Comparison of ENCODE assay signal across 16 cellular contexts in the genomic region with DNA sequence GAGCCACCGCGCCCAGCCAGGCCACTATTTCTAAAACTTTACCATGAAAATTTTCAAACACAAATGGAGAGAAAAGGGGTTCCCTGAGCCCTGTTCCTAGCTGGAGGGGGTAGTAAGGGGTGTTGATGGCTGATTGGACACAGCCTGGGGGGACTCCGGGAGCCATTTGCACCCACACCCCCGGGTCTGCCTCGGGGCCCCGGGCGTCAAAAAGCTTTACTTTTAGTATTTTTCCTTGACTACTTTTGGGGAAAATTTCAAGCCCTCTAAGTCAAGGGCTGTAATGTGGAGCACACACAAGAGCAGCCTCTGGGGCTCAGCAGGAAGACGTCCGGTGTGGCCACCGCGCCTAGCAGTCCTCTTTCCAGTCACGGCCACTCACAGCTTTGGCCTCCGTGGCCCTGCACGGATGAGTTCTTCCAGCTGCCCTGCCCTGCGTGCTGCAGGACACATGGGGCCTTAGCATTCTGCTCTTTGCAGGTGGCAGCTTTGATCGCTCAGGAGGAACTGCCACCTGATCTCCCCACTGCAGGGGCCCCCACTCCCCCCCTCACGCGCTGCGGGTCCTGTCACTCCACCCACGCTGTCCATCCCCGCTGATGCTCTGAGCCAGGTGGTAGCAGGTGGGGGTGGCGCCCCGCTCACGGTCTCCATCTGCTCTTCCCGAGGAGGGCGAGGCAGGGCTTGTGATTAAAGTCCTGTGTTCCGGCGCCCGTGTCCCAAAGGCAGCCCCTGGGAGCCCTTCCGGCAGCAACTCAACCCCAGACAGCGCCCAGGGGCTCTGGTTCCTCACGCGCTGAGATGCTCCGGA. TPM values are rescaled to one million over a fixed set of nuclear protein-coding genes. Genes with fewer than 3 reads are reported as not detected.
A peak's percentile ranks its signal among the peaks of the same experiment; 100 is the strongest.
DNase-seq lines count a peak whose midpoint lies in the region; ATAC-seq, FAIRE-seq and TF ChIP-seq lines count a peak whose summit lies in the region.
"Had no signal": no experiment of that assay in that cellular context is flagged by ENCODE, and none has a peak within 500 bp of the region (broad histone marks: within the 10 kb centered on the region; RNA-seq: fewer than 3 reads in every experiment).

No MANE protein-coding gene starts in this region.

- H3K4me3 ChIP-seq in HepG2 (replicated peaks in 1 of 3; ENCODE audit: insufficient read depth in 1 of 3, low read depth in 2 of 3, low read length in 3 of 3) (no peak overlapping the region), right lobe of liver (no peak overlapping the region), kidney (ENCODE audit: low read length in 2 of 2) (no peak overlapping the region)
- H3K4me3 ChIP-seq: breast epithelium had no signal

- BruUV-seq in HepG2 (replicated peaks; lab: Mats Ljungman, UMichigan), result no TSS peak

- H3K4me1 ChIP-seq in HepG2 (ENCODE audit: insufficient read depth, low read length) (no peaks in the 10 kb centered on the region), right lobe of liver (no peaks in the 10 kb centered on the region), kidney (ENCODE audit: control insufficient read depth in 1 of 2, insufficient read depth in 1 of 2, low read depth in 1 of 2, low read length in 2 of 2) (no peaks in the 10 kb centered on the region)
- H3K4me1 ChIP-seq: breast epithelium had no signal

- H3K36me3 ChIP-seq in HepG2 (replicated peaks in 1 of 2; ENCODE audit: control insufficient read depth in 1 of 2, insufficient read depth in 2 of 2, low read length in 2 of 2), result peaks cover 17 to 29% of the 10 kb centered on the region in 2 experiments; a peak in 4 of 5 replicates
- peaks cover 0 to 19% (median 8%) of the 10 kb centered on the region in 4 donors for H3K36me3 ChIP-seq in right lobe of liver
- peaks cover 14 to 16% of the 10 kb centered on the region in 2 donors for H3K36me3 ChIP-seq in kidney (ENCODE audit: control insufficient read depth in 1 of 2, insufficient read depth in 2 of 2, low read length in 2 of 2)

- WGBS in HepG2 (ENCODE audit: low lambda C conversion rate), result 98% methylated on average over 28 of the region's 34 CpGs
- WGBS in right lobe of liver (ENCODE audit: insufficient coverage, low coverage, low lambda C conversion rate, missing lambda C conversion rate), result 95% methylated on average over 17 of the region's 34 CpGs

- H2AFZ ChIP-seq in HepG2 (ENCODE audit: low read length), result no peak overlapping the region
- H2AFZ ChIP-seq: parathyroid adenoma had no signal

- H3K9ac ChIP-seq in HepG2 (ENCODE audit: insufficient read depth, low read depth, low read length) (no peak overlapping the region), kidney (ENCODE audit: low read length in 2 of 2) (no peak overlapping the region)
- H3K9ac ChIP-seq: parathyroid adenoma had no signal

- TF ChIP-seq EP300 in HepG2 (IDR thresholded peaks at IDR 0.05; ENCODE audit: low read depth in 2 of 2, low read length in 2 of 2), result no peak
- no peak for TF ChIP-seq EP300 in HepG2 (CRISPR knock-in tag; IDR thresholded peaks at IDR 0.05; ENCODE audit: borderline replicate concordance)

- H3K79me2 ChIP-seq in HepG2 (ENCODE audit: insufficient read depth, low read length), result no peaks in the 10 kb centered on the region
- H3K79me2 ChIP-seq: parathyroid adenoma had no signal

- intact Hi-C loops in HepG2 (cut with micrococcal nuclease; ENCODE audit: unreplicated experiment) (no loop called here), right lobe of liver (cut with DNase I) (no loop called here), kidney (cut with DNase I) (no loop called here)

- in situ Hi-C loops in HepG2 (cut with HindIII; ENCODE audit: extremely low pct_ligation_motif_present, low pct_unique_long_range_greater_than_20kb), result no loop called here

- CTCF ChIA-PET in HepG2 (lab: Yijun Ruan, JAX; ENCODE audit: low intra/inter-chr PET ratio, low total read pairs), result no interaction called here

- peak in 1 of 2 experiments; percentile 25; a peak in 1 of 4 replicates for TF ChIP-seq POLR2A in HepG2 (IDR thresholded peaks at IDR 0.05; ENCODE audit: insufficient read depth in 1 of 2, low read depth in 2 of 2, low read length in 2 of 2)
- TF ChIP-seq POLR2A in right lobe of liver (IDR thresholded peaks at IDR 0.05), result no peak

- no peak for FAIRE-seq in HepG2 (lab: Jason Lieb, UNC)
- no peak for FAIRE-seq in kidney (lab: Jason Lieb, UNC)
- FAIRE-seq: frontal cortex had no signal

- H3K27me3 ChIP-seq in HepG2 (ENCODE audit: control insufficient read depth in 1 of 2, insufficient read depth in 2 of 2, low read length in 2 of 2), result no peaks in the 10 kb centered on the region
- no peaks in the 10 kb centered on the region for H3K27me3 ChIP-seq in right lobe of liver
- H3K27me3 ChIP-seq: breast epithelium had no signal

- H3K9me3 ChIP-seq in HepG2 (ENCODE audit: low read length) (no peaks in the 10 kb centered on the region), right lobe of liver (no peaks in the 10 kb centered on the region), kidney (ENCODE audit: control insufficient read depth in 1 of 2, low read length in 2 of 2) (no peaks in the 10 kb centered on the region)
- H3K9me3 ChIP-seq: breast epithelium had no signal

- no peak for DNase-seq in HepG2 (ENCODE audit: low spot score)
- DNase-seq in right lobe of liver, result no peak
- peak; percentile 69 for DNase-seq in NCI-H69 (lab: John Stamatoyannopoulos, UW)
- DNase-seq in kidney, result peak; percentile 79
- no peak for DNase-seq in activated effector memory CD4-positive, alpha-beta T cell treated with Interleukin-2 at 50 U/mL for 16 hours
- DNase-seq: activated naive CD4-positive, alpha-beta T cell treated with Interleukin-2 at 50 U/mL for 16 hours; DMS79; HFFc6; NCI-H1930; stimulated activated CD4-positive, alpha-beta T cell treated with anti-CD3 and anti-CD28 coated beads, Interleukin-12 subunit alpha, Interleukin-12 subunit beta, amount 100 ng/mL, for 4 hours had no signal

- no peak overlapping the region for H3K4me2 ChIP-seq in HepG2 (ENCODE audit: low read depth, low read length)

- no peak for TF ChIP-seq CTCF in HepG2 (CRISPR knock-in tag; IDR thresholded peaks at IDR 0.05)
- no peak for TF ChIP-seq CTCF in right lobe of liver (IDR thresholded peaks at IDR 0.05)
- TF ChIP-seq CTCF in kidney (IDR thresholded peaks at IDR 0.05; ENCODE audit: borderline replicate concordance, extremely low read depth, insufficient read depth), result no peak

- H3K27ac ChIP-seq in HepG2 (ENCODE audit: extremely low read length, insufficient read depth, low read length) (no peak overlapping the region), right lobe of liver (no peak overlapping the region), kidney (ENCODE audit: low read depth in 2 of 2, low read length in 2 of 2) (no peak overlapping the region)
- H3K27ac ChIP-seq: breast epithelium, parathyroid adenoma had no signal

- H4K20me1 ChIP-seq in HepG2 (ENCODE audit: insufficient read depth, low read length), result no peaks in the 10 kb centered on the region

- POLR2A ChIA-PET in HepG2 (lab: Yijun Ruan, JAX), result no interaction called here

- ATAC-seq in HepG2 (no peak), right lobe of liver (no peak), GM21737 (IDR thresholded peaks at IDR 0.05; ENCODE audit: unreplicated experiment) (no peak), GM21381 (IDR thresholded peaks at IDR 0.05; ENCODE audit: unreplicated experiment) (no peak), GM21447 (IDR thresholded peaks at IDR 0.05; ENCODE audit: unreplicated experiment) (no peak)

- TF ChIP-seq RAD21 in HepG2 (CRISPR knock-in tag; IDR thresholded peaks at IDR 0.05), result no peak

RNA-seq across cellular contexts. Expression of gene RNH1, which starts 14.4 kb away (rescaled TPM):
- total RNA-seq in HepG2 (2016; rRNA removed; fragmentation: Illumina TruSeq; extraction: Trizol), result 74.1 and 81.3 TPM in 2 replicates
- total RNA-seq in HepG2 (2016; cell fraction: cytosol; rRNA removed; fragmentation: Illumina TruSeq; extraction: Trizol; ENCODE audit: low read depth), result 28.3 and 31.4 TPM in 2 replicates
- total RNA-seq in HepG2 (2016; cell fraction: insoluble cytoplasmic fraction; rRNA removed; fragmentation: Illumina TruSeq; extraction: Trizol), result 73.0 and 77.2 TPM in 2 replicates
- 30.6 and 37.6 TPM in 2 replicates for total RNA-seq in HepG2 (2016; cell fraction: membrane; rRNA removed; fragmentation: Illumina TruSeq; extraction: Trizol)
- 39.1 and 43.2 TPM in 2 replicates for total RNA-seq in HepG2 (2016; cell fraction: nucleus; rRNA removed; fragmentation: Illumina TruSeq; extraction: Trizol)
- polyA plus RNA-seq in HepG2 (2011; rRNA removed), result 36.0 and 51.4 TPM in 2 replicates
- 30.1 and 56.0 TPM in 2 replicates for polyA plus RNA-seq in HepG2 (2011; cell fraction: cytosol; rRNA removed)
- polyA plus RNA-seq in HepG2 (2011; cell fraction: nucleus; rRNA removed), result 135 and 166 TPM in 2 replicates
- 42.4 and 61.5 TPM in 2 replicates for polyA plus RNA-seq in HepG2 (2012)
- polyA plus RNA-seq in HepG2 (2016; cell fraction: cytosol; fragmentation: Illumina TruSeq; extraction: Trizol; ENCODE audit: low read depth), result 14.2 and 15.8 TPM in 2 replicates
- polyA plus RNA-seq in HepG2 (2016; cell fraction: insoluble cytoplasmic fraction; fragmentation: Illumina TruSeq; extraction: Trizol; ENCODE audit: low read depth), result 62.8 and 84.3 TPM in 2 replicates
- 21.1 and 22.9 TPM in 2 replicates for polyA plus RNA-seq in HepG2 (2016; cell fraction: membrane; fragmentation: Illumina TruSeq; extraction: Trizol; ENCODE audit: low read depth)
- 61.8 and 67.0 TPM in 2 replicates for polyA plus RNA-seq in HepG2 (2016; cell fraction: nucleus; fragmentation: Illumina TruSeq; extraction: Trizol; ENCODE audit: insufficient read depth, low read depth)
- polyA minus RNA-seq in HepG2 (2011; rRNA and poly(A)+ RNA removed; ENCODE audit: low replicate concordance), result 72.2 and 124 TPM in 2 replicates
- 42.7 and 46.3 TPM in 2 replicates for polyA minus RNA-seq in HepG2 (2011; cell fraction: cytosol; rRNA and poly(A)+ RNA removed)
- 49.1 and 49.3 TPM in 2 replicates for polyA minus RNA-seq in HepG2 (2011; cell fraction: nucleus; rRNA and poly(A)+ RNA removed)
- 100 to 1,000 TPM in 2 of 6 experiments, 10 to 100 TPM in 4; 66.4 to 135 (median 76.2) TPM for total RNA-seq in right lobe of liver
- 191 TPM for total RNA-seq in kidney
- 171 TPM for polyA plus RNA-seq in kidney (ENCODE audit: insufficient read depth, low read depth, low replicate concordance)

RNA-seq across cellular contexts. Expression of gene PTDSS2, which starts 42.5 kb away (rescaled TPM):
- 11.3 and 21.7 TPM in 2 replicates for total RNA-seq in HepG2 (2016; rRNA removed; fragmentation: Illumina TruSeq; extraction: Trizol)
- total RNA-seq in HepG2 (2016; cell fraction: cytosol; rRNA removed; fragmentation: Illumina TruSeq; extraction: Trizol; ENCODE audit: low read depth), result 5.6 and 7.0 TPM in 2 replicates
- total RNA-seq in HepG2 (2016; cell fraction: insoluble cytoplasmic fraction; rRNA removed; fragmentation: Illumina TruSeq; extraction: Trizol), result 8.4 and 25.4 TPM in 2 replicates
- total RNA-seq in HepG2 (2016; cell fraction: membrane; rRNA removed; fragmentation: Illumina TruSeq; extraction: Trizol), result 10.9 and 11.3 TPM in 2 replicates
- 23.2 and 23.3 TPM in 2 replicates for total RNA-seq in HepG2 (2016; cell fraction: nucleus; rRNA removed; fragmentation: Illumina TruSeq; extraction: Trizol)
- 26.4 and 37.6 TPM in 2 replicates for polyA plus RNA-seq in HepG2 (2011; rRNA removed)
- 28.3 and 34.4 TPM in 2 replicates for polyA plus RNA-seq in HepG2 (2011; cell fraction: cytosol; rRNA removed)
- 151 and 168 TPM in 2 replicates for polyA plus RNA-seq in HepG2 (2011; cell fraction: nucleus; rRNA removed)
- 19.9 and 35.5 TPM in 2 replicates for polyA plus RNA-seq in HepG2 (2012)
- polyA plus RNA-seq in HepG2 (2016; cell fraction: cytosol; fragmentation: Illumina TruSeq; extraction: Trizol; ENCODE audit: low read depth), result 5.4 and 6.0 TPM in 2 replicates
- 11.4 and 12.9 TPM in 2 replicates for polyA plus RNA-seq in HepG2 (2016; cell fraction: insoluble cytoplasmic fraction; fragmentation: Illumina TruSeq; extraction: Trizol; ENCODE audit: low read depth)
- polyA plus RNA-seq in HepG2 (2016; cell fraction: membrane; fragmentation: Illumina TruSeq; extraction: Trizol; ENCODE audit: low read depth), result 9.5 and 10.3 TPM in 2 replicates
- polyA plus RNA-seq in HepG2 (2016; cell fraction: nucleus; fragmentation: Illumina TruSeq; extraction: Trizol; ENCODE audit: insufficient read depth, low read depth), result 59.3 and 60.5 TPM in 2 replicates
- 43.0 and 66.5 TPM in 2 replicates for polyA minus RNA-seq in HepG2 (2011; rRNA and poly(A)+ RNA removed; ENCODE audit: low replicate concordance)
- 20.3 and 23.7 TPM in 2 replicates for polyA minus RNA-seq in HepG2 (2011; cell fraction: cytosol; rRNA and poly(A)+ RNA removed)
- polyA minus RNA-seq in HepG2 (2011; cell fraction: nucleus; rRNA and poly(A)+ RNA removed), result 28.6 and 30.4 TPM in 2 replicates
- 10 to 100 TPM in 4 of 6 experiments, 1 to 10 TPM in 2; 8.4 to 21.9 (median 11.4) TPM for total RNA-seq in right lobe of liver
- total RNA-seq in kidney, result 28.5 TPM
- polyA plus RNA-seq in kidney (ENCODE audit: insufficient read depth, low read depth, low replicate concordance), result 37.7 TPM

RNA-seq across cellular contexts. Expression of gene HRAS, which starts 42.8 kb away (rescaled TPM):
- total RNA-seq in HepG2 (2016; rRNA removed; fragmentation: Illumina TruSeq; extraction: Trizol), result 47.5 and 50.0 TPM in 2 replicates
- 97.1 and 126 TPM in 2 replicates for total RNA-seq in HepG2 (2016; cell fraction: cytosol; rRNA removed; fragmentation: Illumina TruSeq; extraction: Trizol; ENCODE audit: low read depth)
- total RNA-seq in HepG2 (2016; cell fraction: insoluble cytoplasmic fraction; rRNA removed; fragmentation: Illumina TruSeq; extraction: Trizol), result 35.7 and 53.4 TPM in 2 replicates
- 106 and 128 TPM in 2 replicates for total RNA-seq in HepG2 (2016; cell fraction: membrane; rRNA removed; fragmentation: Illumina TruSeq; extraction: Trizol)
- total RNA-seq in HepG2 (2016; cell fraction: nucleus; rRNA removed; fragmentation: Illumina TruSeq; extraction: Trizol), result 23.1 and 23.7 TPM in 2 replicates
- polyA plus RNA-seq in HepG2 (2011; rRNA removed), result 32.9 TPM in 2 replicates
- 29.5 and 42.1 TPM in 2 replicates for polyA plus RNA-seq in HepG2 (2011; cell fraction: cytosol; rRNA removed)
- 62.4 and 65.1 TPM in 2 replicates for polyA plus RNA-seq in HepG2 (2011; cell fraction: nucleus; rRNA removed)
- 15.4 and 32.7 TPM in 2 replicates for polyA plus RNA-seq in HepG2 (2012)
- 120 and 151 TPM in 2 replicates for polyA plus RNA-seq in HepG2 (2016; cell fraction: cytosol; fragmentation: Illumina TruSeq; extraction: Trizol; ENCODE audit: low read depth)
- polyA plus RNA-seq in HepG2 (2016; cell fraction: insoluble cytoplasmic fraction; fragmentation: Illumina TruSeq; extraction: Trizol; ENCODE audit: low read depth), result 33.8 and 38.7 TPM in 2 replicates
- polyA plus RNA-seq in HepG2 (2016; cell fraction: membrane; fragmentation: Illumina TruSeq; extraction: Trizol; ENCODE audit: low read depth), result 96.2 and 121 TPM in 2 replicates
- 47.3 and 47.4 TPM in 2 replicates for polyA plus RNA-seq in HepG2 (2016; cell fraction: nucleus; fragmentation: Illumina TruSeq; extraction: Trizol; ENCODE audit: insufficient read depth, low read depth)
- polyA minus RNA-seq in HepG2 (2011; rRNA and poly(A)+ RNA removed; ENCODE audit: low replicate concordance), result 29.8 and 71.6 TPM in 2 replicates
- polyA minus RNA-seq in HepG2 (2011; cell fraction: cytosol; rRNA and poly(A)+ RNA removed), result 8.5 and 9.0 TPM in 2 replicates
- polyA minus RNA-seq in HepG2 (2011; cell fraction: nucleus; rRNA and poly(A)+ RNA removed), result 5.8 and 11.4 TPM in 2 replicates
- 10 to 100 TPM in 5 of 6 experiments, 1 to 10 TPM in 1; 7.6 to 20.9 (median 14.8) TPM for total RNA-seq in right lobe of liver
- 66.1 TPM for total RNA-seq in kidney
- 100 TPM for polyA plus RNA-seq in kidney (ENCODE audit: insufficient read depth, low read depth, low replicate concordance)

RNA-seq across cellular contexts. Expression of gene LRRC56, which starts 44.7 kb away (rescaled TPM):
- total RNA-seq in HepG2 (2016; rRNA removed; fragmentation: Illumina TruSeq; extraction: Trizol) (0.08 and 0.11 TPM in 2 replicates), right lobe of liver (1 to 10 TPM in 1 of 6 experiments, under 1 TPM in 4, not detected in 1; 0.12 to 1.1 (median 0.71) TPM), kidney (7.7 TPM)
- 0.10 TPM in 1 of 2 replicates, not detected in the other for total RNA-seq in HepG2 (2016; cell fraction: cytosol; rRNA removed; fragmentation: Illumina TruSeq; extraction: Trizol; ENCODE audit: low read depth)
- 0.09 TPM in 2 replicates for total RNA-seq in HepG2 (2016; cell fraction: insoluble cytoplasmic fraction; rRNA removed; fragmentation: Illumina TruSeq; extraction: Trizol)
- 0.06 and 0.07 TPM in 2 replicates for total RNA-seq in HepG2 (2016; cell fraction: membrane; rRNA removed; fragmentation: Illumina TruSeq; extraction: Trizol)
- total RNA-seq in HepG2 (2016; cell fraction: nucleus; rRNA removed; fragmentation: Illumina TruSeq; extraction: Trizol), result not detected in 2 replicates
- polyA plus RNA-seq in HepG2 (2011; rRNA removed) (0.29 and 0.46 TPM in 2 replicates), kidney (ENCODE audit: insufficient read depth, low read depth, low replicate concordance) (1.2 TPM)
- 0.21 and 0.22 TPM in 2 replicates for polyA plus RNA-seq in HepG2 (2011; cell fraction: cytosol; rRNA removed)
- 3.4 and 3.8 TPM in 2 replicates for polyA plus RNA-seq in HepG2 (2011; cell fraction: nucleus; rRNA removed)
- polyA plus RNA-seq in HepG2 (2012), result 0.34 and 0.59 TPM in 2 replicates
- 0.05 TPM in 1 of 2 replicates, not detected in the other for polyA plus RNA-seq in HepG2 (2016; cell fraction: cytosol; fragmentation: Illumina TruSeq; extraction: Trizol; ENCODE audit: low read depth)
- 0.19 TPM in 1 of 2 replicates, not detected in the other for polyA plus RNA-seq in HepG2 (2016; cell fraction: insoluble cytoplasmic fraction; fragmentation: Illumina TruSeq; extraction: Trizol; ENCODE audit: low read depth)
- 0.10 TPM in 1 of 2 replicates, not detected in the other for polyA plus RNA-seq in HepG2 (2016; cell fraction: membrane; fragmentation: Illumina TruSeq; extraction: Trizol; ENCODE audit: low read depth)
- 0.37 and 0.44 TPM in 2 replicates for polyA plus RNA-seq in HepG2 (2016; cell fraction: nucleus; fragmentation: Illumina TruSeq; extraction: Trizol; ENCODE audit: insufficient read depth, low read depth)
- polyA minus RNA-seq in HepG2 (2011; rRNA and poly(A)+ RNA removed; ENCODE audit: low replicate concordance), result 0.20 and 0.56 TPM in 2 replicates
- 0.30 TPM in 1 of 2 replicates, not detected in the other for polyA minus RNA-seq in HepG2 (2011; cell fraction: cytosol; rRNA and poly(A)+ RNA removed)
- 0.37 and 0.64 TPM in 2 replicates for polyA minus RNA-seq in HepG2 (2011; cell fraction: nucleus; rRNA and poly(A)+ RNA removed)

RNA-seq across cellular contexts. Expression of gene ANO9, which starts 50.8 kb away (rescaled TPM):
- total RNA-seq in HepG2 (2016; rRNA removed; fragmentation: Illumina TruSeq; extraction: Trizol) (1.5 and 8.9 TPM in 2 replicates), right lobe of liver (1 to 10 TPM in 1 of 6 experiments, under 1 TPM in 4, not detected in 1; 0.09 to 1.0 (median 0.28) TPM), kidney (21.8 TPM)
- total RNA-seq in HepG2 (2016; cell fraction: cytosol; rRNA removed; fragmentation: Illumina TruSeq; extraction: Trizol; ENCODE audit: low read depth), result 1.8 and 2.3 TPM in 2 replicates
- total RNA-seq in HepG2 (2016; cell fraction: insoluble cytoplasmic fraction; rRNA removed; fragmentation: Illumina TruSeq; extraction: Trizol), result 1.2 and 9.2 TPM in 2 replicates
- 1.7 and 2.0 TPM in 2 replicates for total RNA-seq in HepG2 (2016; cell fraction: membrane; rRNA removed; fragmentation: Illumina TruSeq; extraction: Trizol)
- total RNA-seq in HepG2 (2016; cell fraction: nucleus; rRNA removed; fragmentation: Illumina TruSeq; extraction: Trizol), result 14.4 and 16.4 TPM in 2 replicates
- polyA plus RNA-seq in HepG2 (2011; rRNA removed) (14.3 and 19.9 TPM in 2 replicates), kidney (ENCODE audit: insufficient read depth, low read depth, low replicate concordance) (11.3 TPM)
- 2.2 and 2.9 TPM in 2 replicates for polyA plus RNA-seq in HepG2 (2011; cell fraction: cytosol; rRNA removed)
- 267 and 279 TPM in 2 replicates for polyA plus RNA-seq in HepG2 (2011; cell fraction: nucleus; rRNA removed)
- 18.3 and 18.6 TPM in 2 replicates for polyA plus RNA-seq in HepG2 (2012)
- polyA plus RNA-seq in HepG2 (2016; cell fraction: cytosol; fragmentation: Illumina TruSeq; extraction: Trizol; ENCODE audit: low read depth), result 0.44 and 0.54 TPM in 2 replicates
- 1.5 and 1.9 TPM in 2 replicates for polyA plus RNA-seq in HepG2 (2016; cell fraction: insoluble cytoplasmic fraction; fragmentation: Illumina TruSeq; extraction: Trizol; ENCODE audit: low read depth)
- polyA plus RNA-seq in HepG2 (2016; cell fraction: membrane; fragmentation: Illumina TruSeq; extraction: Trizol; ENCODE audit: low read depth), result 0.82 and 1.0 TPM in 2 replicates
- 71.0 and 80.1 TPM in 2 replicates for polyA plus RNA-seq in HepG2 (2016; cell fraction: nucleus; fragmentation: Illumina TruSeq; extraction: Trizol; ENCODE audit: insufficient read depth, low read depth)
- 0.23 and 6.4 TPM in 2 replicates for polyA minus RNA-seq in HepG2 (2011; rRNA and poly(A)+ RNA removed; ENCODE audit: low replicate concordance)
- polyA minus RNA-seq in HepG2 (2011; cell fraction: cytosol; rRNA and poly(A)+ RNA removed), result 0.97 and 2.5 TPM in 2 replicates
- 14.8 and 15.1 TPM in 2 replicates for polyA minus RNA-seq in HepG2 (2011; cell fraction: nucleus; rRNA and poly(A)+ RNA removed)
- total RNA-seq: frontal cortex, HFFc6 had no signal

Comparison
In these comparisons a context has a peak if more than half of its experiments do, and no peak if none do; other contexts are left out.
1. DNase-seq: peak in NCI-H69 (single experiment) and kidney (single experiment); none in HepG2 (single experiment), right lobe of liver (0 of 3) and activated effector memory CD4-positive, alpha-beta T cell treated with Interleukin-2 at 50 U/mL for 16 hours (single experiment).